ENCODE assay signal across 32 cellular contexts in the genomic region with DNA sequence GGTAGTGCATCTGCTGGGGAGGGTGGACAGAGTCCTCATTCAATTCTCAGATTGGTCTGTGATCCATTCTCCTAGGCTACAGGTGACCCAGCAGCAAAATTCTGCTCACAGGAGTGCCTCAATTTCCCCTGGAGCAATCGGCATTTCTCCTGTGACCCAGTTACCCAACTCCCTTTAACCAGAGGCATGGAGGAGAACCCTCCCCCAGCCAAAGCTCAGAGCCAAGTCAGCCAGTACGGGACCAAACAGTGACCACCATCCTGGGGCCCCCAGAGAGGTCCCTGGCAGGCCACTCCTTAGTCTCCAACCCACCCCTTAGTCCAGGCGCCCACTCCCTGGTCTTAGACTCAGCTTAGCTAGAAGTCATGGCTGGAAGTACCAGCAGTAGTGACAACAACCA.
"Had no signal": no experiment of that assay in that cellular context is flagged by ENCODE, and none has a peak within 500 bp of the region (broad histone marks: within the 10 kb centered on the region; RNA-seq: fewer than 3 reads in every experiment).

No MANE protein-coding gene starts in this region.

- H3K27ac ChIP-seq: adrenal gland, ascending aorta, cardiac muscle cell, VCaP had no signal

- H3K4me1 Mint-ChIP-seq: activated B cell treated with CpG ODN at 0.5 μM for 24 hours; activated CD4-positive, alpha-beta T cell treated with anti-CD3 and anti-CD28 coated beads, Interleukin-2, amount 10 ng/mL, durations not matched to agents 24 days and 14 days; activated naive CD8-positive, alpha-beta T cell treated with anti-CD3 and anti-CD28 coated beads for 36 hours; brain; T-cell had no signal

- H3K9me3 ChIP-seq: adrenal gland, ascending aorta had no signal

- H3K27ac Mint-ChIP-seq: activated B cell treated with CpG ODN at 0.5 μM for 24 hours; activated CD4-positive, alpha-beta memory T cell treated with anti-CD3 and anti-CD28 coated beads for 36 hours; activated CD4-positive, alpha-beta T cell treated with anti-CD3 and anti-CD28 coated beads, Interleukin-2, amount 10 ng/mL, durations not matched to agents 24 days and 14 days; activated CD8-positive, alpha-beta T cell treated with anti-CD3 and anti-CD28 coated beads for 36 hours; activated naive CD4-positive, alpha-beta T cell treated with anti-CD3 and anti-CD28 coated beads for 36 hours; activated naive CD8-positive, alpha-beta T cell treated with anti-CD3 and anti-CD28 coated beads for 36 hours; activated T-cell treated with anti-CD3 and anti-CD28 coated beads, Interleukin-2, amount 50 U/mL, for 72 hours; activated T-helper 1 cell treated with anti-CD3 and anti-CD28 coated beads, Interleukin-12 subunit alpha, Interleukin-12 subunit beta, Interleukin-2, Interleukin-4 antibody, amounts not matched to agents 30 ng/mL and 10 ng/mL and 1 ng/mL, durations not matched to agents 14 hours and 24 hours and 36 hours; activated T-helper 17 cell treated with anti-CD3 and anti-CD28 coated beads, Interleukin-2, amount 50 U/mL, for 72 hours; brain; T-cell; T-helper 2 cell treated with Interferon-gamma antibody and Interleukin-4, amounts not matched to agents 5 μg/mL and 100 μg/mL, for 36 hours had no signal

- H3K9me3 Mint-ChIP-seq: activated B cell treated with CpG ODN at 0.5 μM for 24 hours; activated CD4-positive, alpha-beta memory T cell treated with anti-CD3 and anti-CD28 coated beads for 36 hours; activated CD4-positive, alpha-beta T cell treated with anti-CD3 and anti-CD28 coated beads, Interleukin-2, amount 10 ng/mL, durations not matched to agents 24 days and 14 days; activated naive CD4-positive, alpha-beta T cell treated with anti-CD3 and anti-CD28 coated beads for 36 hours; activated naive CD8-positive, alpha-beta T cell treated with anti-CD3 and anti-CD28 coated beads for 36 hours; activated T-cell treated with anti-CD3 and anti-CD28 coated beads, Interleukin-2, amount 50 U/mL, for 4 hours; activated T-helper 17 cell treated with anti-CD3 and anti-CD28 coated beads, Interleukin-2, amount 50 U/mL, for 72 hours; T-cell had no signal

- H3K27me3 Mint-ChIP-seq: activated B cell treated with CpG ODN at 0.5 μM for 24 hours; activated CD4-positive, alpha-beta memory T cell treated with anti-CD3 and anti-CD28 coated beads for 36 hours; activated CD4-positive, alpha-beta T cell treated with anti-CD3 and anti-CD28 coated beads, Interleukin-2, amount 10 ng/mL, durations not matched to agents 24 days and 14 days; activated CD8-positive, alpha-beta T cell treated with anti-CD3 and anti-CD28 coated beads for 36 hours; activated naive CD8-positive, alpha-beta T cell treated with anti-CD3 and anti-CD28 coated beads for 36 hours; activated T-helper 17 cell treated with anti-CD3 and anti-CD28 coated beads, Interleukin-2, amount 50 U/mL, for 72 hours; brain; T-cell had no signal

- DNase-seq: activated B cell treated with CpG ODN at 0.5 μM for 24 hours; activated CD4-positive, alpha-beta memory T cell treated with anti-CD3 and anti-CD28 coated beads for 36 hours; activated CD4-positive, alpha-beta T cell treated with anti-CD3 and anti-CD28 coated beads for 4 hours; activated CD4-positive, alpha-beta T cell treated with anti-CD3 and anti-CD28 coated beads, Interleukin-2, amount 10 ng/mL, durations not matched to agents 24 days and 14 days; activated CD4-positive, alpha-beta T cell treated with anti-CD3 and anti-CD28 coated beads, Interleukin-2, amount 50 U/mL, for 1 hour; activated CD4-positive, alpha-beta T cell treated with anti-CD3 and anti-CD28 coated beads, Interleukin-2, amount 50 U/mL, for 4 hours; activated CD4-positive, CD25-positive, alpha-beta regulatory T cell treated with anti-CD3 and anti-CD28 coated beads, Interleukin-2, amount 50 U/mL, for 72 hours; activated CD8-positive, alpha-beta memory T cell treated with anti-CD3 and anti-CD28 coated beads, Interleukin-2, amount 50 U/mL, for 4 hours; activated CD8-positive, alpha-beta T cell treated with anti-CD3 and anti-CD28 coated beads for 36 hours; activated effector memory CD4-positive, alpha-beta T cell treated with anti-CD3 and anti-CD28 coated beads, Interleukin-2, amount 50 U/mL, for 16 hours; activated gamma-delta T cell treated with Interleukin-2 at 50 U/mL for 16 hours; activated naive CD4-positive, alpha-beta T cell; activated naive CD4-positive, alpha-beta T cell treated with anti-CD3 and anti-CD28 coated beads for 36 hours; activated naive CD4-positive, alpha-beta T cell treated with anti-CD3 and anti-CD28 coated beads, Interleukin-2, amount 50 U/mL, for 16 hours; activated naive CD8-positive, alpha-beta T cell treated with anti-CD3 and anti-CD28 coated beads for 36 hours; activated T-cell treated with anti-CD3 and anti-CD28 coated beads for 4 hours; activated T-cell treated with anti-CD3 and anti-CD28 coated beads, Interleukin-2, amount 50 U/mL, for 1 hour; activated T-cell treated with anti-CD3 and anti-CD28 coated beads, Interleukin-2, amount 50 U/mL, for 4 hours; activated T-cell treated with anti-CD3 and anti-CD28 coated beads, Interleukin-2, amount 50 U/mL, for 72 hours; adrenal gland; amniotic stem cell; central memory CD4-positive, alpha-beta T cell; T-cell; T-helper 2 cell; T-helper 9 cell had no signal

- H3K27me3 ChIP-seq: adrenal gland, ascending aorta, cardiac muscle cell had no signal

- H3K4me3 ChIP-seq: adrenal gland, ascending aorta, cardiac muscle cell had no signal

- H3K4me1 ChIP-seq: adrenal gland, ascending aorta had no signal

- H3K4me3 Mint-ChIP-seq: activated B cell treated with CpG ODN at 0.5 μM for 24 hours; activated CD4-positive, alpha-beta memory T cell treated with anti-CD3 and anti-CD28 coated beads for 36 hours; activated CD4-positive, alpha-beta T cell treated with anti-CD3 and anti-CD28 coated beads, Interleukin-2, amount 10 ng/mL, durations not matched to agents 24 days and 14 days; activated CD8-positive, alpha-beta T cell treated with anti-CD3 and anti-CD28 coated beads for 36 hours; activated naive CD4-positive, alpha-beta T cell treated with anti-CD3 and anti-CD28 coated beads for 36 hours; activated naive CD8-positive, alpha-beta T cell treated with anti-CD3 and anti-CD28 coated beads for 36 hours; activated T-cell treated with anti-CD3 and anti-CD28 coated beads, Interleukin-2, amount 50 U/mL, for 4 hours; activated T-cell treated with anti-CD3 and anti-CD28 coated beads, Interleukin-2, amount 50 U/mL, for 72 hours; activated T-helper 1 cell treated with anti-CD3 and anti-CD28 coated beads, Interleukin-12 subunit alpha, Interleukin-12 subunit beta, Interleukin-2, Interleukin-4 antibody, amounts not matched to agents 30 ng/mL and 10 ng/mL and 1 ng/mL, durations not matched to agents 14 hours and 24 hours and 36 hours; activated T-helper 17 cell treated with anti-CD3 and anti-CD28 coated beads, Interleukin-2, amount 50 U/mL, for 72 hours; brain; T-cell; T-helper 2 cell treated with Interferon-gamma antibody and Interleukin-4, amounts not matched to agents 5 μg/mL and 100 μg/mL, for 36 hours had no signal

- H3K36me3 ChIP-seq: adrenal gland, ascending aorta, cardiac muscle cell had no signal
